8 cellular contexts compared by ENCODE assay signal in genomic region chr14:104604461-104605449, GRCh38. TPM values are rescaled to one million over a fixed set of nuclear protein-coding genes. Genes with fewer than 3 reads are reported as not detected.
DNase-seq lines count a peak whose midpoint lies in the region; ATAC-seq and TF ChIP-seq lines count a peak whose summit lies in the region.

TMEM179 (minus strand) TSS chr14:104604772; CDS start chr14:104604741, 31 bp downstream.

- DNase-seq in AG20443 (ENCODE audit: low spot score): peak; percentile 59
- peak; percentile 10 for DNase-seq in M059J (ENCODE audit: low read depth)
- DNase-seq in coronary artery (ENCODE audit: low spot score): peak; percentile 53
- peak; percentile 31 to 61 for DNase-seq in lung microvascular endothelial cell (ENCODE audit: low read depth in 2 of 2)
- DNase-seq in colonic mucosa: no peak
- no peak for DNase-seq in dedifferentiated amniotic fluid mesenchymal stem cell (ENCODE audit: extremely low spot score)

- intact Hi-C loops in colonic mucosa (cut with DNase I): no loop called here

- no peaks in the 10 kb centered on the region for H3K4me1 ChIP-seq in colonic mucosa

- no peak within 1 kb of the TSS for H3K9ac ChIP-seq in colonic mucosa (ENCODE audit: low read depth in 2 of 2, low read length in 2 of 2)

- no peak for TF ChIP-seq CTCF in coronary artery (IDR thresholded peaks at IDR 0.05)
- TF ChIP-seq CTCF in colonic mucosa (IDR thresholded peaks at IDR 0.05): no peak

- H3K36me3 ChIP-seq in colonic mucosa: no peaks in the 10 kb centered on the region

- H3K9me3 ChIP-seq in colonic mucosa: no peaks in the 10 kb centered on the region

- peak within 1 kb of the TSS; percentile 50 for H3K4me3 ChIP-seq in coronary artery
- no peak within 1 kb of the TSS for H3K4me3 ChIP-seq in colonic mucosa

- peaks cover 19% of the 10 kb centered on the region for H3K27me3 ChIP-seq in colonic mucosa

- ATAC-seq in HG03139 (IDR thresholded peaks at IDR 0.05; ENCODE audit: unreplicated experiment) (no peak), GM19395 (IDR thresholded peaks at IDR 0.05; ENCODE audit: unreplicated experiment) (no peak)

- H3K27ac ChIP-seq in coronary artery: no peak within 1 kb of the TSS
- no peak within 1 kb of the TSS for H3K27ac ChIP-seq in colonic mucosa

RNA-seq across cellular contexts. Expression of gene TMEM179, which starts in this region (rescaled TPM):
- total RNA-seq in M059J (2014; rRNA removed; shearing (Covaris generic)): 0.49 TPM in 1 of 2 replicates, not detected in the other
- total RNA-seq in lung microvascular endothelial cell: not detected in 2 replicates
- total RNA-seq in colonic mucosa: under 1 TPM in 1 of 2 donors, not detected in 1; 0.69 TPM

Comparison
In these comparisons a context has a peak if more than half of its experiments do, and no peak if none do; other contexts are left out.
1. Peak in DNase-seq in M059J; RNA of the gene not detected or under 1 TPM.
2. Peak in DNase-seq in lung microvascular endothelial cell; RNA of the gene not detected or under 1 TPM.
3. DNase-seq: peak in AG20443 (single experiment) and coronary artery (single experiment); none in colonic mucosa (single experiment) and dedifferentiated amniotic fluid mesenchymal stem cell (single experiment).